In genomic region chr1:118988186-118989005, GRCh38 we compare ENCODE assay signal across 8 cellular contexts. TPM values are rescaled to one million over a fixed set of nuclear protein-coding genes. Genes with fewer than 3 reads are reported as not detected.
DNase-seq lines count a peak whose midpoint lies in the region; ATAC-seq and TF ChIP-seq lines count a peak whose summit lies in the region.

Gene TBX15, minus strand, starts transcription at chr1:118988343. Its CDS starts 548 bp downstream, at chr1:118987795.

- peaks cover 8% of the 10 kb centered on the region for H3K9me3 Mint-ChIP-seq in nephron

- BruUV-seq in A673 (replicated peaks; lab: Mats Ljungman, UMichigan) (no TSS peak), Panc1 (replicated peaks; lab: Mats Ljungman, UMichigan) (no TSS peak)

- 12% methylated on average over 30 of the region's 31 CpGs for WGBS in esophagus muscularis mucosa

- in situ Hi-C loops in Panc1 (cut with HindIII; ENCODE audit: low pct_unique_long_range_greater_than_20kb, low sequenced_read_pairs), result no loop called here

- H3K9me3 ChIP-seq in A673 (ENCODE audit: low read depth, low read length, poor library complexity, severe bottlenecking) (no peaks in the 10 kb centered on the region), Panc1 (ENCODE audit: control insufficient read depth, insufficient read depth, low read depth, low read length) (no peaks in the 10 kb centered on the region), esophagus muscularis mucosa (peaks cover 0 to 5% (median 0%) of the 10 kb centered on the region in 4 donors)

- DNase-seq in A673 (ENCODE audit: low spot score), result no peak
- DNase-seq in Panc1 (ENCODE audit: low read depth, low spot score), result no peak
- DNase-seq in esophagus muscularis mucosa (ENCODE audit: extremely low spot score), result no peak
- DNase-seq in LoVo (ENCODE audit: low spot score), result no peak
- DNase-seq in kidney glomerular epithelial cell (lab: John Stamatoyannopoulos, UW), result no peak

- POLR2A ChIA-PET in A673 (lab: Charles Lee; ENCODE audit: low non-redundant PET), result no interaction called here
- POLR2A ChIA-PET in Panc1 (lab: Charles Lee), result no interaction called here

- peak within 1 kb of the TSS; percentile 91 to 92 (median 91) for H3K4me3 Mint-ChIP-seq in nephron

- H3K27ac ChIP-seq in A673 (ENCODE audit: low read depth, low read length, poor library complexity, severe bottlenecking), result no peak within 1 kb of the TSS
- H3K27ac ChIP-seq in Panc1 (ENCODE audit: low read length), result peak within 1 kb of the TSS; percentile 44; the same call in 1 of the 2 replicates
- H3K27ac ChIP-seq in esophagus muscularis mucosa (replicated peaks in 1 of 4), result peak within 1 kb of the TSS in 2 of 4 donors; percentile 20 to 41

- TF ChIP-seq POLR2A in esophagus muscularis mucosa (IDR thresholded peaks at IDR 0.05; ENCODE audit: low read depth) (no peak), GM18505 (IDR thresholded peaks at IDR 0.05; ENCODE audit: borderline replicate concordance, extremely low read depth, insufficient read depth, insufficient read length) (no peak)

- peaks cover 99% of the 10 kb centered on the region for H3K27me3 Mint-ChIP-seq in nephron (ENCODE audit: low read depth)

- TF ChIP-seq CTCF in A673 (conservative IDR thresholded peaks at IDR 0.05; ENCODE audit: low read depth, low read length) (no peak), Panc1 (IDR thresholded peaks at IDR 0.05) (no peak), esophagus muscularis mucosa (IDR thresholded peaks at IDR 0.05) (no peak), nephron (IDR thresholded peaks at IDR 0.05; ENCODE audit: unreplicated experiment in 3 of 3) (no peak)

- CTCF ChIA-PET in A673 (lab: Charles Lee), result no interaction called here
- CTCF ChIA-PET in Panc1 (lab: Charles Lee), result no interaction called here

- H3K27me3 ChIP-seq in A673 (replicated peaks; ENCODE audit: insufficient read depth, low read depth, low read length, poor library complexity), result peaks cover 21% of the 10 kb centered on the region
- H3K27me3 ChIP-seq in Panc1 (ENCODE audit: control insufficient read depth, insufficient read depth, low read length), result no peaks in the 10 kb centered on the region; the same call in 1 of the 2 replicates
- H3K27me3 ChIP-seq in esophagus muscularis mucosa, result peaks cover 4 to 100% (median 95%) of the 10 kb centered on the region in 4 donors

- H3K4me1 Mint-ChIP-seq in nephron, result peaks cover 59% of the 10 kb centered on the region

- H3K4me1 ChIP-seq in A673 (ENCODE audit: insufficient read depth, low read length, poor library complexity, severe bottlenecking), result peaks cover 4% of the 10 kb centered on the region
- 0 out of 2 replicates have a peak, but pooled peaks cover 5% of the 10 kb centered on the region for H3K4me1 ChIP-seq in Panc1 (ENCODE audit: control insufficient read depth, insufficient read depth, low read length)
- H3K4me1 ChIP-seq in esophagus muscularis mucosa, result peaks cover 30 to 67% (median 51%) of the 10 kb centered on the region in 4 donors

- no peak for TF ChIP-seq EP300 in esophagus muscularis mucosa (IDR thresholded peaks at IDR 0.05)

- no peaks in the 10 kb centered on the region for H3K36me3 ChIP-seq in A673 (ENCODE audit: insufficient read depth, low read length, poor library complexity, severe bottlenecking)
- H3K36me3 ChIP-seq in Panc1 (ENCODE audit: control insufficient read depth, insufficient read depth, low read length), result no peaks in the 10 kb centered on the region
- no peaks in the 10 kb centered on the region for H3K36me3 ChIP-seq in esophagus muscularis mucosa

- H3K4me3 ChIP-seq in A673 (ENCODE audit: low read depth, low read length, poor library complexity, severe bottlenecking), result peak within 1 kb of the TSS; percentile 44
- H3K4me3 ChIP-seq in Panc1 (ENCODE audit: low read depth in 2 of 2, low read length in 2 of 2), result peak within 1 kb of the TSS; percentile 45 to 48
- H3K4me3 ChIP-seq in esophagus muscularis mucosa, result peak within 1 kb of the TSS; percentile 48 to 60 (median 50)

- intact Hi-C loops in A673 (cut with micrococcal nuclease; ENCODE audit: unreplicated experiment), result no loop called here
- intact Hi-C loops in Panc1 (cut with micrococcal nuclease; ENCODE audit: unreplicated experiment), result no loop called here
- intact Hi-C loops in esophagus muscularis mucosa (cut with DNase I), result no loop called here

- ATAC-seq in Panc1 (peak; percentile 11; the same call in 1 of the 2 replicates), GM18505 (IDR thresholded peaks at IDR 0.05; ENCODE audit: unreplicated experiment) (no peak), HG02884 (IDR thresholded peaks at IDR 0.05; ENCODE audit: unreplicated experiment) (no peak)

- peaks cover 13% of the 10 kb centered on the region for H3K36me3 Mint-ChIP-seq in nephron (ENCODE audit: low read depth)

- H3K27ac Mint-ChIP-seq in nephron, result peak within 1 kb of the TSS; percentile 82 to 96 (median 94)

RNA-seq across cellular contexts. Expression of gene TBX15, which starts in this region (rescaled TPM):
- 0.31 and 0.32 TPM in 2 replicates for total RNA-seq in A673 (2021)
- total RNA-seq in Panc1 (2021; ENCODE audit: unreplicated experiment), result 1.9 TPM
- polyA plus RNA-seq in Panc1 (2012; ENCODE audit: insufficient read length), result 1.8 TPM
- total RNA-seq in esophagus muscularis mucosa, result 1 to 10 TPM in 1 of 4 donors, under 1 TPM in 3; 0.42 to 1.2 (median 0.79) TPM
